13 cellular contexts compared by ENCODE assay signal in the genomic region with DNA sequence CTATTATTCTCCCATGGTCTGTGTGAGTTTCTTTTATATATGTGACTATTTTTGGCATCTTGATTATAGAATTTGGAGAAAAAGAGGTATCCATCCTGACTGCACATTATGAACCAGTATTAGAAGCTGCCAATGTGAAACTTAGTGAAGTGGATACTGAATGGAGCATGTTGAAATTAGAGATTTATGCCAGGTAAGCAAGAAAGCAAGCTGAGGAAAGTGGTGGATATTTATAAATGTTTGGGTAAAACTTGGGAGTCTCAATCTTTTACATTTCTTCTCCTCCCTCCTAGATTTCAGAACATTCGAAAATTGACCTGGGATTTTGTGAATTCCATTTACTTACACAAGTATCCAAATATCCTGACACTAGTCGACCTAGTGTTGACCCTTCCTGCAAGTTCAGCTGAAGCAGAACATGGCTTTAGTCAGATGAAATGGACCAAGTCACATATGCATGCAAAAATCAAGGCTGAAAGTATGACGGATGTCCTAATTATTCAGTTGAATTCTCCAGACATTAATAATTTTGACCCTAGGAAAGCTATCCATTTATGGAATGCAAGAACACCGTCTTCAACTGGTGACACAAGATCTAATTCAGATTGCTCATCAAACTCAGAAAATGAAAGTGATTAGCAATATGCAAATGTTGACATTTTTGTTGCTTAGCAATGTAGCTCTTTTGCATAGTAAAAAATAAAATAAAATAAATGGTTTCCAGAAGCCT.
DNase-seq lines count a peak whose midpoint lies in the region; ATAC-seq and TF ChIP-seq lines count a peak whose summit lies in the region.
"Had no signal": no experiment of that assay in that cellular context is flagged by ENCODE, and none has a peak within 500 bp of the region (broad histone marks: within the 10 kb centered on the region; RNA-seq: fewer than 3 reads in every experiment).

No MANE protein-coding gene starts in this region.

- no peaks in the 10 kb centered on the region for H3K79me2 ChIP-seq in H9 (ENCODE audit: insufficient read depth, low read length)

- H3K27me3 Mint-ChIP-seq in activated T-cell treated with anti-CD3 and anti-CD28 coated beads, Interleukin-2, amount 50 U/mL, for 72 hours (ENCODE audit: low read depth): no peaks in the 10 kb centered on the region
- H3K27me3 Mint-ChIP-seq in HFFc6 (ENCODE audit: insufficient read depth): no peaks in the 10 kb centered on the region
- H3K27me3 Mint-ChIP-seq in activated naive CD8-positive, alpha-beta T cell treated with anti-CD3 and anti-CD28 coated beads, Interleukin-2, amount 50 U/mL, for 24 hours: no peaks in the 10 kb centered on the region
- no peaks in the 10 kb centered on the region for H3K27me3 Mint-ChIP-seq in osteocyte (ENCODE audit: unreplicated experiment)
- H3K27me3 Mint-ChIP-seq in H9 (ENCODE audit: low read depth): peaks cover 3% of the 10 kb centered on the region
- H3K27me3 Mint-ChIP-seq: dendritic cell treated with granulocyte-macrophage colony-stimulating factor and Interleukin-4, amounts not matched to agents 40 ng/mL and 50 ng/mL, for 4 days had no signal

- H3K4ac ChIP-seq in H9 (ENCODE audit: low read depth, low read length): no peak overlapping the region

- H4K5ac ChIP-seq in H9 (ENCODE audit: insufficient read length, low read depth, low read length): no peak overlapping the region

- no peak overlapping the region for H3K14ac ChIP-seq in H9 (ENCODE audit: insufficient read depth, low read length)

- H3K56ac ChIP-seq in H9 (ENCODE audit: insufficient read length, low read depth, low read length): no peak overlapping the region

- H3K9me3 Mint-ChIP-seq in activated T-cell treated with anti-CD3 and anti-CD28 coated beads, Interleukin-2, amount 50 U/mL, for 72 hours: no peaks in the 10 kb centered on the region
- no peaks in the 10 kb centered on the region for H3K9me3 Mint-ChIP-seq in HFFc6
- H3K9me3 Mint-ChIP-seq in activated naive CD8-positive, alpha-beta T cell treated with anti-CD3 and anti-CD28 coated beads, Interleukin-2, amount 50 U/mL, for 24 hours: no peaks in the 10 kb centered on the region
- no peaks in the 10 kb centered on the region for H3K9me3 Mint-ChIP-seq in osteocyte (ENCODE audit: unreplicated experiment)
- H3K9me3 Mint-ChIP-seq in H9: no peaks in the 10 kb centered on the region
- H3K9me3 Mint-ChIP-seq: dendritic cell treated with granulocyte-macrophage colony-stimulating factor and Interleukin-4, amounts not matched to agents 40 ng/mL and 50 ng/mL, for 4 days had no signal

- H2AFZ ChIP-seq in H9 (ENCODE audit: low read length): no peak overlapping the region

- no peaks in the 10 kb centered on the region for H3K9me3 ChIP-seq in H9 (ENCODE audit: control insufficient read depth, low read depth, low read length)

- H3K27ac ChIP-seq in H9 (ENCODE audit: insufficient read length, low read depth, low read length): no peak overlapping the region

- no peak overlapping the region for H2BK12ac ChIP-seq in H9 (ENCODE audit: insufficient read length, low read depth, low read length)

- H3K18ac ChIP-seq in H9 (ENCODE audit: insufficient read length, low read depth, low read length): no peak overlapping the region

- H4K91ac ChIP-seq in H9 (ENCODE audit: insufficient read length, low read depth, low read length): no peak overlapping the region

- ATAC-seq in activated T-cell treated with anti-CD3 and anti-CD28 coated beads, Interleukin-2, amount 50 U/mL, for 72 hours (replicated peaks in 1 of 2): no peak
- no peak for ATAC-seq in activated naive CD8-positive, alpha-beta T cell treated with anti-CD3 and anti-CD28 coated beads, Interleukin-2, amount 50 U/mL, for 24 hours

- no peaks in the 10 kb centered on the region for H4K20me1 ChIP-seq in H9 (ENCODE audit: control insufficient read depth, insufficient read depth, insufficient read length)

- H3K23me2 ChIP-seq in H9 (ENCODE audit: insufficient read length, low read depth, low read length, poor library complexity, severe bottlenecking): no peaks in the 10 kb centered on the region

- H3K23ac ChIP-seq in H9 (ENCODE audit: insufficient read length, low read depth, low read length): no peak overlapping the region

- H3K4me3 Mint-ChIP-seq in activated T-cell treated with anti-CD3 and anti-CD28 coated beads, Interleukin-2, amount 50 U/mL, for 72 hours: peak overlapping the region; percentile 41 to 72
- peak overlapping the region; percentile 58 for H3K4me3 Mint-ChIP-seq in HFFc6
- H3K4me3 Mint-ChIP-seq in activated naive CD8-positive, alpha-beta T cell treated with anti-CD3 and anti-CD28 coated beads, Interleukin-2, amount 50 U/mL, for 24 hours: peak overlapping the region; percentile 22
- H3K4me3 Mint-ChIP-seq in osteocyte (ENCODE audit: unreplicated experiment): no peak overlapping the region
- no peak overlapping the region for H3K4me3 Mint-ChIP-seq in H9
- H3K4me3 Mint-ChIP-seq: dendritic cell treated with granulocyte-macrophage colony-stimulating factor and Interleukin-4, amounts not matched to agents 40 ng/mL and 50 ng/mL, for 4 days had no signal

- H2BK120ac ChIP-seq in H9 (ENCODE audit: low read depth, low read length, poor library complexity, severe bottlenecking): no peak overlapping the region

- H2BK5ac ChIP-seq in H9 (ENCODE audit: insufficient read length, low read length): no peak overlapping the region

- H3K4me1 ChIP-seq in H9 (ENCODE audit: insufficient read depth, low read length): peaks cover 4% of the 10 kb centered on the region; the same call in 1 of the 2 replicates

- no peak for TF ChIP-seq CTCF in HFFc6 (IDR thresholded peaks at IDR 0.05)
- TF ChIP-seq CTCF in osteocyte (IDR thresholded peaks at IDR 0.05): no peak
- no peak for TF ChIP-seq CTCF in H9 (conservative IDR thresholded peaks at IDR 0.05)

- no peak for DNase-seq in activated T-cell treated with anti-CD3 and anti-CD28 coated beads, Interleukin-2, amount 50 U/mL, for 72 hours
- no peak for DNase-seq in activated T-cell treated with anti-CD3 and anti-CD28 coated beads for 4 hours
- peak; percentile 57 for DNase-seq in HFFc6
- no peak for DNase-seq in activated naive CD8-positive, alpha-beta T cell treated with anti-CD3 and anti-CD28 coated beads, Interleukin-2, amount 50 U/mL, for 24 hours
- DNase-seq in osteocyte (ENCODE audit: extremely low spot score, unreplicated experiment): no peak
- DNase-seq in NCI-H524 treated with DMSO at 0.1 percent for 48 hours (lab: John Stamatoyannopoulos, UW): no peak
- no peak for DNase-seq in inferior parietal cortex (ENCODE audit: extremely low spot score)
- DNase-seq in H9: no peak
- DNase-seq: anterior cingulate cortex, NCI-H187 treated with DMSO at 0.1 percent for 48 hours, NCI-H748 treated with DMSO at 0.1 percent for 48 hours, T-helper 9 cell had no signal

- no CpG with 5 or more reads among the region's 4 CpGs for WGBS in H9 (ENCODE audit: extremely low coverage, insufficient read length, low lambda C conversion rate)

- no peaks in the 10 kb centered on the region for H3K79me1 ChIP-seq in H9 (ENCODE audit: insufficient read depth, low read depth, low read length, poor library complexity, severe bottlenecking)

- H3K27ac Mint-ChIP-seq in activated T-cell treated with anti-CD3 and anti-CD28 coated beads, Interleukin-2, amount 50 U/mL, for 72 hours: peak overlapping the region; percentile 84
- H3K27ac Mint-ChIP-seq in HFFc6 (peak overlapping the region; percentile 81), osteocyte (ENCODE audit: unreplicated experiment) (peak overlapping the region; percentile 23), H9 (no peak overlapping the region)
- H3K27ac Mint-ChIP-seq in activated naive CD8-positive, alpha-beta T cell treated with anti-CD3 and anti-CD28 coated beads, Interleukin-2, amount 50 U/mL, for 24 hours: peak overlapping the region; percentile 78
- H3K27ac Mint-ChIP-seq: dendritic cell treated with granulocyte-macrophage colony-stimulating factor and Interleukin-4, amounts not matched to agents 40 ng/mL and 50 ng/mL, for 4 days had no signal

- no peak overlapping the region for H3K9ac ChIP-seq in H9 (ENCODE audit: extremely low read depth, insufficient read length, low read length)

- H2AK5ac ChIP-seq in H9 (ENCODE audit: insufficient read length, low read length): no peak overlapping the region

- H3T11ph ChIP-seq in H9 (ENCODE audit: low read length): no peak overlapping the region

- no peak overlapping the region for H2BK15ac ChIP-seq in H9 (ENCODE audit: low read depth, low read length)

- no peak overlapping the region for H3K4me2 ChIP-seq in H9 (ENCODE audit: insufficient read depth, insufficient read length, low read length)

- H3K4me1 Mint-ChIP-seq in activated T-cell treated with anti-CD3 and anti-CD28 coated beads, Interleukin-2, amount 50 U/mL, for 72 hours (ENCODE audit: low read depth): peaks cover 90% of the 10 kb centered on the region
- H3K4me1 Mint-ChIP-seq in HFFc6 (ENCODE audit: low read depth): peaks cover 44% of the 10 kb centered on the region
- peaks cover 88% of the 10 kb centered on the region for H3K4me1 Mint-ChIP-seq in activated naive CD8-positive, alpha-beta T cell treated with anti-CD3 and anti-CD28 coated beads, Interleukin-2, amount 50 U/mL, for 24 hours
- peaks cover 17% of the 10 kb centered on the region for H3K4me1 Mint-ChIP-seq in osteocyte (ENCODE audit: unreplicated experiment)
- peaks cover 5 to 11% of the 10 kb centered on the region in 2 experiments for H3K4me1 Mint-ChIP-seq in H9

- H2BK20ac ChIP-seq in H9 (ENCODE audit: low read depth, low read length, poor library complexity, severe bottlenecking): no peak overlapping the region

- H3K36me3 Mint-ChIP-seq in activated T-cell treated with anti-CD3 and anti-CD28 coated beads, Interleukin-2, amount 50 U/mL, for 72 hours (ENCODE audit: insufficient read depth in 2 of 2): no peaks in the 10 kb centered on the region
- H3K36me3 Mint-ChIP-seq in HFFc6 (ENCODE audit: low read depth): no peaks in the 10 kb centered on the region
- H3K36me3 Mint-ChIP-seq in activated naive CD8-positive, alpha-beta T cell treated with anti-CD3 and anti-CD28 coated beads, Interleukin-2, amount 50 U/mL, for 24 hours (ENCODE audit: low read depth): peaks cover 2% of the 10 kb centered on the region
- H3K36me3 Mint-ChIP-seq in osteocyte (ENCODE audit: unreplicated experiment): no peaks in the 10 kb centered on the region
- H3K36me3 Mint-ChIP-seq in H9 (ENCODE audit: insufficient read depth in 1 of 3, low read depth in 3 of 3): no peaks in the 10 kb centered on the region

- H3K27me3 ChIP-seq in H9 (ENCODE audit: insufficient read depth, low read length): no peaks in the 10 kb centered on the region

- H4K8ac ChIP-seq in H9 (replicated peaks; ENCODE audit: insufficient read length, low read depth, low read length): no peak overlapping the region

Comparison
In these comparisons a context has a peak if more than half of its experiments do, and no peak if none do; other contexts are left out.
1. H3K27ac Mint-ChIP-seq: peak in activated T-cell treated with anti-CD3 and anti-CD28 coated beads, Interleukin-2, amount 50 U/mL, for 72 hours (single experiment), HFFc6 (single experiment), activated naive CD8-positive, alpha-beta T cell treated with anti-CD3 and anti-CD28 coated beads, Interleukin-2, amount 50 U/mL, for 24 hours (single experiment) and osteocyte (single experiment); none in H9 (0 of 3).
2. H3K4me3 Mint-ChIP-seq: peak in activated T-cell treated with anti-CD3 and anti-CD28 coated beads, Interleukin-2, amount 50 U/mL, for 72 hours (2 of 2), HFFc6 (single experiment) and activated naive CD8-positive, alpha-beta T cell treated with anti-CD3 and anti-CD28 coated beads, Interleukin-2, amount 50 U/mL, for 24 hours (single experiment); none in osteocyte (single experiment) and H9 (0 of 2).